Comparison of ENCODE assay signal across 27 cellular contexts in the genomic region with DNA sequence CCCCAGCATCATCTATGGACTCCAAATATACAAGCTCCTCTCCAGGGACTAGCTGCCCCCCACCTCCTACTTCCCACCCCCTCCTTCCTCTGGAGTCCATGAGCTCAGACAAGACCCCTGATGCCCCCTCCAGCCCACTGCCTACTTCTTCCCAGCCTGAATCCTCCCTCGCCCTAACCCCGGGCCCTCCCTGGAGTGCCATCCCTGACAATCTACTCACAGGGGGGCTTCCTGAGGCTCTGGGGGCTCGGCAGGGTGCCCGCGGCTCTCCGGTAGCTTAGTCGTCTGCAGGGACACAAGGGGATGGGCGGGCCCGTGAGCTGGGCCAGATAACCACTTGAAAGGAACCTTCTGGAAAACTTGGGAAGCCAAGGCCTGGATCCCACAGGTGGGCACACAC. TPM values are rescaled to one million over a fixed set of nuclear protein-coding genes. Genes with fewer than 3 reads are reported as not detected.
"Had no signal": no experiment of that assay in that cellular context is flagged by ENCODE, and none has a peak within 500 bp of the region (broad histone marks: within the 10 kb centered on the region; RNA-seq: fewer than 3 reads in every experiment).

No MANE protein-coding gene starts in this region.

- H3K4me1 ChIP-seq: testis had no signal

- DNase-seq: caudate nucleus; cerebellar nuclear complex; effector CD8-positive, alpha-beta T cell; erythroblast; esophagus squamous epithelium; foreskin melanocyte; kidney; left lung; lower lobe of right lung; natural killer cell; occipital lobe; ovary; posterior cingulate gyrus; retina; stimulated activated CD4-positive, alpha-beta T cell treated with anti-CD3 and anti-CD28 coated beads, Interleukin-4, amount 100 ng/mL, for 4 hours; stimulated activated naive CD8-positive, alpha-beta T cell treated with anti-CD3 and anti-CD28 coated beads, Interleukin-15, Interleukin-2, amounts not matched to agents 100 U/mL and 50 U/mL, for 24 hours; substantia nigra; testis; tibial artery had no signal

- H3K36me3 ChIP-seq: ovary had no signal

- H3K27ac ChIP-seq: esophagus squamous epithelium, left lung, lower lobe of right lung, ovary, testis, tibial artery had no signal

- H3K27me3 ChIP-seq: esophagus squamous epithelium, left lung, ovary, testis, tibial artery had no signal

- ATAC-seq: left lung; lower lobe of right lung; natural killer cell; sciatic nerve; stimulated activated memory B cell treated with anti-CD40 and anti-IgM and Interleukin-4, amounts not matched to agents 10 μg/mL and 1 μg/mL and 100 μg/mL, for 72 hours; stimulated activated naive CD8-positive, alpha-beta T cell treated with anti-CD3 and anti-CD28 coated beads, Interleukin-15, Interleukin-2, amounts not matched to agents 100 U/mL and 50 U/mL, for 24 hours had no signal

- H3K9me3 ChIP-seq: esophagus squamous epithelium, left lung, lower lobe of right lung, ovary, testis, tibial artery had no signal

- H3K4me3 ChIP-seq: esophagus squamous epithelium, left lung, lower lobe of right lung, ovary, testis, tibial artery had no signal

RNA-seq across cellular contexts. Expression of a gene that starts 15.1 kb away (rescaled TPM):
- total RNA-seq: natural killer cell had no signal

RNA-seq across cellular contexts. Expression of a gene that starts 29.1 kb away (rescaled TPM):
- total RNA-seq: endothelial cell of umbilical vein, mononuclear cell, natural killer cell, occipital lobe, pulmonary artery endothelial cell had no signal
- polyA plus RNA-seq: endothelial cell of umbilical vein, neural cell had no signal

RNA-seq across cellular contexts. Expression of a gene that starts 37.6 kb away (rescaled TPM):
- total RNA-seq: endothelial cell of umbilical vein, kidney, left lung, lower lobe of right lung, mononuclear cell, natural killer cell, occipital lobe, sciatic nerve, skeletal muscle tissue, urinary bladder had no signal
- polyA plus RNA-seq: endothelial cell of umbilical vein, ovary had no signal

RNA-seq across cellular contexts. Expression of a gene that starts 59.2 kb away (rescaled TPM):
- total RNA-seq: endothelial cell of umbilical vein, lower lobe of right lung, mononuclear cell, natural killer cell, occipital lobe, ovary, pulmonary artery endothelial cell, sciatic nerve, skeletal muscle tissue had no signal
- polyA plus RNA-seq: endothelial cell of umbilical vein, urinary bladder had no signal
